16 cellular contexts compared by ENCODE assay signal in genomic region chr5:40431734-40432133, GRCh38.
A peak's percentile ranks its signal among the peaks of the same experiment; 100 is the strongest.
DNase-seq lines count a peak whose midpoint lies in the region; ATAC-seq and TF ChIP-seq lines count a peak whose summit lies in the region.
"Had no signal": no experiment of that assay in that cellular context is flagged by ENCODE, and none has a peak within 500 bp of the region (broad histone marks: within the 10 kb centered on the region; RNA-seq: fewer than 3 reads in every experiment).

No MANE protein-coding gene starts in this region.

- peaks cover 87% of the 10 kb centered on the region for H3K4me1 ChIP-seq in DND-41 (ENCODE audit: insufficient read depth, low read length)
- peaks cover 4% of the 10 kb centered on the region for H3K4me1 ChIP-seq in colonic mucosa
- H3K4me1 ChIP-seq in mucosa of rectum (ENCODE audit: control insufficient read depth in 2 of 2, insufficient read depth in 2 of 2, low read length in 2 of 2), result peaks cover 3 to 14% of the 10 kb centered on the region in 2 donors
- peaks cover 19% of the 10 kb centered on the region for H3K4me1 ChIP-seq in CD8-positive, alpha-beta T cell (ENCODE audit: insufficient read depth, low read length)
- H3K4me1 ChIP-seq: BE2C, Caco-2 had no signal

- H3K4me3 Mint-ChIP-seq in CD8-positive, alpha-beta T cell, result no peak overlapping the region
- H3K4me3 Mint-ChIP-seq: GM23338 had no signal

- intact Hi-C loops in colonic mucosa (cut with DNase I) (no loop called here), Right ventricle myocardium inferior (cut with DNase I) (no loop called here)
- intact Hi-C loops in CD8-positive, alpha-beta T cell (cut with DNase I, micrococcal nuclease), result loop anchor here (2.0 to 10.0 kb wide), 2 partner anchors 17 to 403 kb away; partner anchors contain the start of gene RPL37 (in 1 of the 2)

- H4K20me1 ChIP-seq in DND-41 (ENCODE audit: insufficient read depth, low read length), result no peaks in the 10 kb centered on the region

- H3K27ac Mint-ChIP-seq in CD8-positive, alpha-beta T cell, result no peak overlapping the region
- H3K27ac Mint-ChIP-seq: GM23338 had no signal

- DNase-seq in DND-41 (no peak), LNCaP clone FGC (ENCODE audit: low read depth) (peak; percentile 86), colonic mucosa (peak; percentile 60), EL (no peak), superior temporal gyrus (ENCODE audit: extremely low spot score) (no peak), Right ventricle myocardium inferior (ENCODE audit: missing footprints) (no peak)
- DNase-seq in CD8-positive, alpha-beta T cell, result no peak
- DNase-seq: ACHN; BE2C; C1 segment of cervical spinal cord; Caco-2; CD4-positive, CD25-positive, alpha-beta regulatory T cell; HCEC 1CT had no signal

- H3K4me3 ChIP-seq in DND-41 (ENCODE audit: low read depth in 1 of 2, low read length in 2 of 2) (no peak overlapping the region), LNCaP clone FGC (ENCODE audit: low read depth, low read length) (no peak overlapping the region), colonic mucosa (no peak overlapping the region), mucosa of rectum (ENCODE audit: low read length in 2 of 2) (no peak overlapping the region)
- H3K4me3 ChIP-seq in CD8-positive, alpha-beta T cell (ENCODE audit: low read depth, low read length), result no peak overlapping the region
- H3K4me3 ChIP-seq: GM12878, GM23338 had no signal

- no peak for TF ChIP-seq CTCF in DND-41 (IDR thresholded peaks at IDR 0.05; ENCODE audit: borderline replicate concordance, extremely low read depth, low read length, poor library complexity, severe bottlenecking)
- TF ChIP-seq CTCF in LNCaP clone FGC (IDR thresholded peaks at IDR 0.05; ENCODE audit: control insufficient read depth, extremely low read depth, insufficient read depth), result no peak
- TF ChIP-seq CTCF in colonic mucosa (IDR thresholded peaks at IDR 0.05), result no peak
- TF ChIP-seq CTCF in CD8-positive, alpha-beta T cell (IDR thresholded peaks at IDR 0.05), result no peak

- no peak overlapping the region for H2AFZ ChIP-seq in DND-41 (ENCODE audit: low read depth, low read length)
- H2AFZ ChIP-seq: GM23338 had no signal

- H3K27ac ChIP-seq in DND-41 (ENCODE audit: low read length) (peak overlapping the region; percentile 96; the same call in 1 of the 2 replicates), colonic mucosa (peak overlapping the region; percentile 63), mucosa of rectum (ENCODE audit: low read depth in 2 of 2, low read length in 2 of 2) (peak overlapping the region; percentile 61 to 75)
- no peak overlapping the region for H3K27ac ChIP-seq in CD8-positive, alpha-beta T cell (ENCODE audit: low read depth, low read length)

- peaks cover 40% of the 10 kb centered on the region for H3K4me1 Mint-ChIP-seq in CD8-positive, alpha-beta T cell (ENCODE audit: low read depth)

- no peaks in the 10 kb centered on the region for H3K36me3 Mint-ChIP-seq in CD8-positive, alpha-beta T cell
- H3K36me3 Mint-ChIP-seq: CD4-positive, CD25-positive, alpha-beta regulatory T cell had no signal

- no peaks in the 10 kb centered on the region for H3K27me3 Mint-ChIP-seq in CD8-positive, alpha-beta T cell (ENCODE audit: low read depth)

- no peaks in the 10 kb centered on the region for H3K9me3 Mint-ChIP-seq in CD8-positive, alpha-beta T cell
- H3K9me3 Mint-ChIP-seq: GM23338 had no signal

- H3K36me3 ChIP-seq in DND-41 (ENCODE audit: insufficient read depth, low read length), result no peaks in the 10 kb centered on the region
- H3K36me3 ChIP-seq in colonic mucosa, result no peaks in the 10 kb centered on the region
- H3K36me3 ChIP-seq in mucosa of rectum (ENCODE audit: control insufficient read depth in 2 of 2, insufficient read depth in 2 of 2, low read length in 2 of 2), result no peaks in the 10 kb centered on the region
- H3K36me3 ChIP-seq in CD8-positive, alpha-beta T cell (ENCODE audit: insufficient read depth, low read length), result no peaks in the 10 kb centered on the region
- H3K36me3 ChIP-seq: BE2C had no signal

- no peak for ATAC-seq in DND-41 (ENCODE audit: insufficient read depth, low read depth)
- ATAC-seq in CD8-positive, alpha-beta T cell, result no peak
- no peak for ATAC-seq in Right ventricle myocardium inferior
- ATAC-seq: GM12878, GM23338 had no signal

- H3K9ac ChIP-seq in DND-41 (ENCODE audit: low read depth, low read length), result no peak overlapping the region
- H3K9ac ChIP-seq in colonic mucosa (ENCODE audit: low read depth in 2 of 2, low read length in 2 of 2), result no peak overlapping the region
- no peak overlapping the region for H3K9ac ChIP-seq in mucosa of rectum (ENCODE audit: low read depth in 1 of 2, low read length in 2 of 2)

- H3K27me3 ChIP-seq in DND-41 (ENCODE audit: insufficient read depth, low read length, poor library complexity) (no peaks in the 10 kb centered on the region), colonic mucosa (no peaks in the 10 kb centered on the region), mucosa of rectum (ENCODE audit: control insufficient read depth in 2 of 2, insufficient read depth in 2 of 2, low read length in 2 of 2) (no peaks in the 10 kb centered on the region)
- H3K27me3 ChIP-seq in CD8-positive, alpha-beta T cell (ENCODE audit: insufficient read depth, low read length), result no peaks in the 10 kb centered on the region
- H3K27me3 ChIP-seq: BE2C had no signal

- peaks cover 14% of the 10 kb centered on the region; the same call in 1 of the 2 replicates for H3K79me2 ChIP-seq in DND-41 (ENCODE audit: insufficient read depth, low read length)

- POLR2A ChIA-PET in CD8-positive, alpha-beta T cell (lab: Charles Lee), result interaction anchor here (0.7 to 1.4 kb wide), 6 partner anchors 21 to 249 kb away, joined by 3 to 4 read pairs (median 3); partner anchors contain the start of gene PTGER4

- H3K9me3 ChIP-seq in DND-41 (ENCODE audit: insufficient read depth, low read length, severe bottlenecking) (peaks cover 3% of the 10 kb centered on the region), colonic mucosa (no peaks in the 10 kb centered on the region), mucosa of rectum (ENCODE audit: control insufficient read depth in 2 of 2, low read length in 2 of 2) (no peaks in the 10 kb centered on the region)
- no peaks in the 10 kb centered on the region for H3K9me3 ChIP-seq in CD8-positive, alpha-beta T cell (ENCODE audit: low read length)
- H3K9me3 ChIP-seq: BE2C, Caco-2 had no signal

- H3K4me2 ChIP-seq in DND-41 (ENCODE audit: insufficient read depth, low read length), result no peak overlapping the region
- H3K4me2 ChIP-seq: GM23338 had no signal

- CTCF ChIA-PET in CD8-positive, alpha-beta T cell (lab: Charles Lee), result interaction anchor here (0.8 to 1.4 kb wide), 3 partner anchors 9 to 26 kb away, joined by 3 to 4 read pairs (median 3); no protein-coding TSS in a partner anchor

Comparison
In these comparisons a context has a peak if more than half of its experiments do, and no peak if none do; other contexts are left out.
1. DNase-seq: peak in LNCaP clone FGC (single experiment) and colonic mucosa (single experiment); none in DND-41 (single experiment), CD8-positive, alpha-beta T cell (0 of 7), EL (single experiment), superior temporal gyrus (single experiment) and Right ventricle myocardium inferior (single experiment).
2. intact Hi-C loops: an anchor here in CD8-positive, alpha-beta T cell (2.0 to 10.0 kb wide); none called in colonic mucosa and Right ventricle myocardium inferior.